Comparison of ENCODE assay signal across 17 cellular contexts in the genomic region with DNA sequence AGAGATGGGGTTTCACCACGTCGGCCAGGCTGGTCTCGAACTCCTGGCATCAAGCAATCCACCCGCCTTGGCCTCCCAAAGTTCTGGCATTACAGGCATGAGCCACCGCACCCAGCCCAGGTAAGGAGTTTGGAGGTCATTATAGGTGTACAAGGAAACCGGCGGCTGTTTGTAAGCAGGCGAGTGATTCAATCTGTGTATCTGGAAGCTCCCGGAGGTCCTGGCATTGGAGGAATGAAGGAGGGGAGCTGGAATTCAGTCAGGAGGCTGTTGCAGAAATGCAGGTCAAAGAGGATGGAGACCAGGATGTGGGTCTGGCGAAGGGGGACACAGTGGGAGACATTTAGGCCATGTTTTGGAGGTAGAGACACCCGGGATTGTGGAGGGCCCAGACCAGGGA. TPM values are rescaled to one million over a fixed set of nuclear protein-coding genes. Genes with fewer than 3 reads are reported as not detected.
DNase-seq lines count a peak whose midpoint lies in the region; ATAC-seq, FAIRE-seq and TF ChIP-seq lines count a peak whose summit lies in the region.
"Had no signal": no experiment of that assay in that cellular context is flagged by ENCODE, and none has a peak within 500 bp of the region (broad histone marks: within the 10 kb centered on the region; RNA-seq: fewer than 3 reads in every experiment).

No MANE protein-coding gene starts in this region.

- no peak for ATAC-seq in gastroesophageal sphincter
- no peak for ATAC-seq in psoas muscle
- ATAC-seq in GM21717 (IDR thresholded peaks at IDR 0.05; ENCODE audit: unreplicated experiment), result no peak

- H3K4me1 ChIP-seq in right atrium auricular region, result peaks cover 0 to 84% of the 10 kb centered on the region in 2 donors
- peaks cover 6 to 90% (median 53%) of the 10 kb centered on the region in 3 donors for H3K4me1 ChIP-seq in gastroesophageal sphincter
- H3K4me1 ChIP-seq in psoas muscle, result peaks cover 41% of the 10 kb centered on the region

- TF ChIP-seq CTCF in right atrium auricular region (IDR thresholded peaks at IDR 0.05), result no peak
- no peak for TF ChIP-seq CTCF in gastroesophageal sphincter (IDR thresholded peaks at IDR 0.05)
- no peak for TF ChIP-seq CTCF in psoas muscle (IDR thresholded peaks at IDR 0.05)

- H3K9me3 ChIP-seq in right atrium auricular region (no peaks in the 10 kb centered on the region), gastroesophageal sphincter (no peaks in the 10 kb centered on the region), psoas muscle (no peaks in the 10 kb centered on the region)

- H3K27me3 ChIP-seq in right atrium auricular region, result no peaks in the 10 kb centered on the region
- no peaks in the 10 kb centered on the region for H3K27me3 ChIP-seq in gastroesophageal sphincter
- H3K27me3 ChIP-seq in psoas muscle (ENCODE audit: insufficient read depth in 3 of 3, low read length in 2 of 3), result no peaks in the 10 kb centered on the region
- H3K27me3 ChIP-seq in H7 (ENCODE audit: control insufficient read depth, insufficient read depth, low read length), result no peaks in the 10 kb centered on the region

- H3K27ac ChIP-seq in right atrium auricular region (peak overlapping the region; percentile 90 to 96), gastroesophageal sphincter (peak overlapping the region in 3 of 4 donors; percentile 79 to 83 (median 81)), psoas muscle (peak overlapping the region; percentile 77)

- DNase-seq in right atrium auricular region (ENCODE audit: low spot score), result no peak
- DNase-seq in cardiac septum (ENCODE audit: low spot score), result no peak
- no peak for DNase-seq in psoas muscle
- no peak for DNase-seq in H7
- DNase-seq in GM12891 (ENCODE audit: insufficient read length, low spot score), result no peak
- no peak for DNase-seq in Ammon's horn (ENCODE audit: low spot score)
- DNase-seq: activated CD4-positive, alpha-beta T cell treated with anti-CD3 and anti-CD28 coated beads, Interleukin-2, amount 10 ng/mL, durations not matched to agents 24 days and 14 days; activated effector memory CD4-positive, alpha-beta T cell treated with anti-CD3 and anti-CD28 coated beads, Interleukin-2, amount 50 U/mL, for 16 hours; DMS79; hippocampal formation; NCI-H1417; NCI-H82; stimulated activated CD4-positive, alpha-beta T cell treated with anti-CD3 and anti-CD28 coated beads, Interleukin-12 subunit alpha, Interleukin-12 subunit beta, amount 100 ng/mL, for 4 hours had no signal

- no peak overlapping the region for H3K4me3 ChIP-seq in right atrium auricular region
- peak overlapping the region in 1 of 2 donors; percentile 5 for H3K4me3 ChIP-seq in gastroesophageal sphincter
- no peak overlapping the region for H3K4me3 ChIP-seq in psoas muscle
- no peak overlapping the region for H3K4me3 ChIP-seq in H7 (ENCODE audit: insufficient read depth, low read depth, low read length)

- no peak for TF ChIP-seq POLR2A in gastroesophageal sphincter (IDR thresholded peaks at IDR 0.05)
- TF ChIP-seq POLR2A in GM12891 (IDR thresholded peaks at IDR 0.05; ENCODE audit: low read depth, low read length), result no peak

- TF ChIP-seq EP300 in gastroesophageal sphincter (IDR thresholded peaks at IDR 0.05), result no peak

- intact Hi-C loops in cardiac septum (cut with DNase I), result no loop called here
- intact Hi-C loops in psoas muscle (cut with DNase I), result no loop called here

- WGBS in gastroesophageal sphincter (ENCODE audit: low coverage in 1 of 2), 2 donors, result 59 to 60% methylated on average over 1 to 8 of the region's 11 CpGs
- WGBS in psoas muscle, 3 donors, result 56 to 72% (median 64%) methylated on average over 11 of the region's 11 CpGs

- FAIRE-seq in GM12891 (lab: Jason Lieb, UNC), result no peak

- H3K36me3 ChIP-seq in right atrium auricular region, result no peaks in the 10 kb centered on the region
- peaks cover 0 to 6% of the 10 kb centered on the region in 2 donors for H3K36me3 ChIP-seq in gastroesophageal sphincter
- H3K36me3 ChIP-seq in psoas muscle (ENCODE audit: insufficient read depth in 1 of 2, low read depth in 1 of 2), result no peaks in the 10 kb centered on the region
- H3K36me3 ChIP-seq in H7 (replicated peaks; ENCODE audit: control insufficient read depth, insufficient read depth, low read length), result no peaks in the 10 kb centered on the region

TF ChIP-seq in GM12891, 5 proteins besides CTCF, POLR2A, EP300 and RAD21:
- TF ChIP-seq SPI1 (IDR thresholded peaks at IDR 0.05; ENCODE audit: low read depth, low read length) (no peak), POLR2AphosphoS5 (IDR thresholded peaks at IDR 0.05; ENCODE audit: low read depth, low read length) (no peak)

RNA-seq across cellular contexts. Expression of a gene that starts 18.8 kb away (rescaled TPM):
- total RNA-seq in right atrium auricular region (10 to 100 TPM; 35.4 to 56.0 TPM), cardiac septum (41.3 TPM), gastroesophageal sphincter (100 to 1,000 TPM in 1 of 4 donors, 10 to 100 TPM in 3; 69.4 to 106 (median 73.0) TPM), psoas muscle (10 to 100 TPM; 13.7 to 24.4 (median 18.1) TPM)
- polyA plus RNA-seq in psoas muscle, result 10 to 100 TPM; 10.7 to 24.1 (median 21.7) TPM
- total RNA-seq in H7 (2014; rRNA removed; shearing (Covaris generic)), result 30.7 and 32.7 TPM in 2 replicates
- polyA plus RNA-seq in GM12891 (2012; ENCODE audit: low read depth, missing spikeins), result 1.1 TPM

RNA-seq across cellular contexts. Expression of a gene that starts 31.4 kb away (rescaled TPM):
- total RNA-seq in right atrium auricular region (not detected), cardiac septum (not detected), gastroesophageal sphincter (not detected), psoas muscle (not detected)
- polyA plus RNA-seq in psoas muscle, result not detected
- not detected in 2 replicates for total RNA-seq in H7 (2014; rRNA removed; shearing (Covaris generic))
- polyA plus RNA-seq in GM12891 (2012; ENCODE audit: low read depth, missing spikeins), result not detected
- total RNA-seq: activated CD4-positive, alpha-beta T cell treated with anti-CD3 and anti-CD28 coated beads, Interleukin-2, amount 10 ng/mL, durations not matched to agents 24 days and 14 days; dermis microvascular lymphatic vessel endothelial cell; HT1080 had no signal
